ENCODE assay signal across 15 cellular contexts in genomic region chr17:47295037-47295873, GRCh38. TPM values are rescaled to one million over a fixed set of nuclear protein-coding genes. Genes with fewer than 3 reads are reported as not detected.
DNase-seq lines count a peak whose midpoint lies in the region; ATAC-seq, FAIRE-seq and TF ChIP-seq lines count a peak whose summit lies in the region.
"Had no signal": no experiment of that assay in that cellular context is flagged by ENCODE, and none has a peak within 500 bp of the region (broad histone marks: within the 10 kb centered on the region; RNA-seq: fewer than 3 reads in every experiment).

No MANE protein-coding gene starts in this region.

- H3K18ac ChIP-seq in neuronal stem cell (ENCODE audit: low read length), result peak overlapping the region; percentile 95

- POLR2A ChIA-PET in endothelial cell of umbilical vein (lab: Charles Lee), result interaction anchor here (0.8 to 1.2 kb wide), 2 partner anchors 17 to 22 kb away, joined by 4 to 5 read pairs; no protein-coding TSS in a partner anchor
- POLR2A ChIA-PET in CD4-positive, alpha-beta memory T cell (lab: Charles Lee; ENCODE audit: partially characterized antibody), result no interaction called here

- no peak overlapping the region for H3K9ac ChIP-seq in endothelial cell of umbilical vein (replicated peaks; ENCODE audit: extremely low read depth, insufficient read depth, low read length)
- H3K9ac ChIP-seq in neuronal stem cell (ENCODE audit: low read depth, low read length, poor library complexity), result peak overlapping the region; percentile 74

- peak overlapping the region; percentile 75 for H3K27ac ChIP-seq in endothelial cell of umbilical vein (ENCODE audit: insufficient read depth, low read depth, low read length)
- H3K27ac ChIP-seq in neuronal stem cell (replicated peaks; ENCODE audit: low read length), result peak overlapping the region; percentile 61
- peak overlapping the region in 3 of 4 donors; percentile 36 to 81 (median 80) for H3K27ac ChIP-seq in tibial nerve
- no peak overlapping the region for H3K27ac ChIP-seq in CD4-positive, alpha-beta memory T cell (ENCODE audit: low read depth, low read length)
- H3K27ac ChIP-seq: A549 had no signal

- H2BK12ac ChIP-seq in neuronal stem cell (ENCODE audit: low read length), result no peak overlapping the region

- H3K4me1 Mint-ChIP-seq in CD4-positive, alpha-beta memory T cell, result no peaks in the 10 kb centered on the region
- H3K4me1 Mint-ChIP-seq: activated naive CD8-positive, alpha-beta T cell treated with anti-CD3 and anti-CD28 coated beads, Interleukin-2, amount 10 ng/mL, durations not matched to agents 7 days and 5 days had no signal

- DNase-seq in left cardiac atrium (peak; percentile 43), left ventricle myocardium superior (no peak), endothelial cell of umbilical vein (ENCODE audit: low read depth, low spot score) (no peak), neuronal stem cell (ENCODE audit: low spot score) (peak; percentile 23), tibial nerve (ENCODE audit: low spot score in 2 of 2) (peak in 1 of 2 donors; percentile 54), activated gamma-delta T cell treated with Interleukin-2 at 50 U/mL for 16 hours (no peak), ureter (ENCODE audit: low spot score) (no peak)
- no peak for DNase-seq in CD4-positive, alpha-beta memory T cell
- DNase-seq: activated naive CD8-positive, alpha-beta T cell treated with anti-CD3 and anti-CD28 coated beads, Interleukin-2, amount 10 ng/mL, durations not matched to agents 7 days and 5 days; NCI-H1930; retina; stimulated activated CD4-positive, alpha-beta T cell treated with anti-CD3 and anti-CD28 coated beads, Interleukin-2, amount 100 ng/mL, for 48 hours had no signal

- WGBS in neuronal stem cell (ENCODE audit: extremely low coverage in 2 of 2, insufficient read length in 2 of 2, insufficient replicate concordance in 1 of 2), 2 donors, result no CpG with 5 or more reads among the region's 14 CpGs
- WGBS in tibial nerve, 2 donors, result 36 to 45% methylated on average over 11 to 14 of the region's 14 CpGs

- TF ChIP-seq POLR2A in endothelial cell of umbilical vein (IDR thresholded peaks at IDR 0.05; ENCODE audit: low read depth, low read length), result no peak
- no peak for TF ChIP-seq POLR2A in tibial nerve (IDR thresholded peaks at IDR 0.05)

- peak in 1 of 2 donors; percentile 38 for TF ChIP-seq EP300 in tibial nerve (IDR thresholded peaks at IDR 0.05)

- TF ChIP-seq CTCF in endothelial cell of umbilical vein (IDR thresholded peaks at IDR 0.05; ENCODE audit: extremely low read depth in 1 of 2, insufficient read depth in 1 of 2, low read depth in 1 of 2, low read length in 2 of 2), result no peak
- TF ChIP-seq CTCF in tibial nerve (IDR thresholded peaks at IDR 0.05), result no peak

- H3K9me3 ChIP-seq in endothelial cell of umbilical vein (replicated peaks; ENCODE audit: control insufficient read depth, insufficient read depth, low read length) (no peaks in the 10 kb centered on the region), neuronal stem cell (replicated peaks in 1 of 2; ENCODE audit: control insufficient read depth in 2 of 2, insufficient read depth in 1 of 2, low read depth in 1 of 2, low read length in 2 of 2) (no peaks in the 10 kb centered on the region), tibial nerve (no peaks in the 10 kb centered on the region)
- H3K9me3 ChIP-seq in CD4-positive, alpha-beta memory T cell (ENCODE audit: control insufficient read depth in 1 of 2, low read length in 2 of 2), result no peaks in the 10 kb centered on the region
- H3K9me3 ChIP-seq: A549, HAP-1 had no signal

- H3K4me2 ChIP-seq in endothelial cell of umbilical vein (ENCODE audit: insufficient read depth, low read length) (no peak overlapping the region), neuronal stem cell (ENCODE audit: insufficient read depth, low read length, poor library complexity, severe bottlenecking) (no peak overlapping the region)
- H3K4me2 ChIP-seq: A549 had no signal

- CTCF ChIA-PET in endothelial cell of umbilical vein (lab: Charles Lee), result interaction anchor here (1.0 to 1.7 kb wide), 3 partner anchors 10 to 20 kb away, joined by 3 to 6 read pairs (median 4); no protein-coding TSS in a partner anchor
- CTCF ChIA-PET in CD4-positive, alpha-beta memory T cell (lab: Charles Lee; ENCODE audit: partially characterized antibody), result no interaction called here

- H3K4ac ChIP-seq in neuronal stem cell (ENCODE audit: low read length), result no peak overlapping the region

- no peak overlapping the region for H3K4me3 Mint-ChIP-seq in CD4-positive, alpha-beta memory T cell
- H3K4me3 Mint-ChIP-seq: activated naive CD8-positive, alpha-beta T cell treated with anti-CD3 and anti-CD28 coated beads, Interleukin-2, amount 10 ng/mL, durations not matched to agents 7 days and 5 days; T-helper 1 cell treated with Interleukin-12 subunit alpha and Interleukin-12 subunit beta and Interleukin-4 antibody, amounts not matched to agents 30 μg/mL and 1 μg/mL, for 36 hours had no signal

- H2BK5ac ChIP-seq in neuronal stem cell (ENCODE audit: low read length), result peak overlapping the region; percentile 1

- no peaks in the 10 kb centered on the region for H3K27me3 Mint-ChIP-seq in CD4-positive, alpha-beta memory T cell

- no peak for FAIRE-seq in endothelial cell of umbilical vein (lab: Jason Lieb, UNC)
- FAIRE-seq: A549 had no signal

- H2AK5ac ChIP-seq in neuronal stem cell (ENCODE audit: low read depth, low read length), result no peak overlapping the region

- H3K36me3 ChIP-seq in endothelial cell of umbilical vein (ENCODE audit: control insufficient read depth in 2 of 2, extremely low read depth in 1 of 2, insufficient read depth in 2 of 2, low read length in 2 of 2) (peaks cover 0 to 29% of the 10 kb centered on the region in 2 experiments), neuronal stem cell (replicated peaks in 1 of 2; ENCODE audit: control insufficient read depth in 2 of 2, insufficient read depth in 2 of 2, low read length in 2 of 2) (no peaks in the 10 kb centered on the region), tibial nerve (peaks cover 0 to 33% (median 0%) of the 10 kb centered on the region in 3 donors)
- H3K36me3 ChIP-seq in CD4-positive, alpha-beta memory T cell (ENCODE audit: insufficient read depth, low read length), result no peaks in the 10 kb centered on the region
- H3K36me3 ChIP-seq: HAP-1 had no signal

- H3K79me2 ChIP-seq in endothelial cell of umbilical vein (ENCODE audit: control insufficient read depth, insufficient read depth, low read length), result no peaks in the 10 kb centered on the region

- intact Hi-C loops in left cardiac atrium (cut with DNase I), result no loop called here
- intact Hi-C loops in left ventricle myocardium superior (cut with micrococcal nuclease), result no loop called here
- intact Hi-C loops in endothelial cell of umbilical vein (cut with micrococcal nuclease), result no loop called here
- intact Hi-C loops in CD4-positive, alpha-beta memory T cell (cut with micrococcal nuclease), result no loop called here

- H3K9me1 ChIP-seq in endothelial cell of umbilical vein (replicated peaks; ENCODE audit: control insufficient read depth, extremely low read depth, insufficient read depth, low read length), result no peaks in the 10 kb centered on the region

- no peaks in the 10 kb centered on the region for H3K36me3 Mint-ChIP-seq in CD4-positive, alpha-beta memory T cell
- H3K36me3 Mint-ChIP-seq: activated naive CD8-positive, alpha-beta T cell treated with anti-CD3 and anti-CD28 coated beads, Interleukin-2, amount 10 ng/mL, durations not matched to agents 7 days and 5 days had no signal

- H2BK120ac ChIP-seq in neuronal stem cell (ENCODE audit: low read depth, low read length), result no peak overlapping the region

- no peak overlapping the region for H4K91ac ChIP-seq in neuronal stem cell (ENCODE audit: low read depth, low read length, poor library complexity)

- dilution Hi-C loops in endothelial cell of umbilical vein (cut with MboI; ENCODE audit: extremely low pct_ligation_motif_present, low sequenced_read_pairs), result no loop called here

- H3K27me3 ChIP-seq in endothelial cell of umbilical vein (ENCODE audit: control insufficient read depth in 2 of 2, insufficient read depth in 2 of 2, low read length in 2 of 2) (no peaks in the 10 kb centered on the region), neuronal stem cell (ENCODE audit: control insufficient read depth in 3 of 3, insufficient read depth in 3 of 3, low read depth in 1 of 3, low read length in 3 of 3) (no peaks in the 10 kb centered on the region), tibial nerve (no peaks in the 10 kb centered on the region)
- no peaks in the 10 kb centered on the region for H3K27me3 ChIP-seq in CD4-positive, alpha-beta memory T cell (ENCODE audit: insufficient read depth, low read length)

- H3K23ac ChIP-seq in neuronal stem cell (ENCODE audit: low read depth, low read length, poor library complexity), result no peak overlapping the region

- no peak overlapping the region for H3K27ac Mint-ChIP-seq in CD4-positive, alpha-beta memory T cell
- H3K27ac Mint-ChIP-seq: activated naive CD8-positive, alpha-beta T cell treated with anti-CD3 and anti-CD28 coated beads, Interleukin-2, amount 10 ng/mL, durations not matched to agents 7 days and 5 days; T-helper 1 cell treated with Interleukin-12 subunit alpha and Interleukin-12 subunit beta and Interleukin-4 antibody, amounts not matched to agents 30 μg/mL and 1 μg/mL, for 36 hours had no signal

- no peaks in the 10 kb centered on the region for H4K20me1 ChIP-seq in endothelial cell of umbilical vein (replicated peaks; ENCODE audit: control insufficient read depth, extremely low read depth, insufficient read depth, low read length)

- H3K79me1 ChIP-seq in neuronal stem cell (ENCODE audit: low read depth, low read length), result no peaks in the 10 kb centered on the region

- H2BK15ac ChIP-seq in neuronal stem cell (ENCODE audit: low read length), result peak overlapping the region; percentile 7

- BruUV-seq in endothelial cell of umbilical vein (replicated peaks; lab: Mats Ljungman, UMichigan), result no TSS peak

- H3K4me3 ChIP-seq in endothelial cell of umbilical vein (replicated peaks in 1 of 3; ENCODE audit: insufficient read depth in 1 of 3, low read depth in 1 of 3, low read length in 3 of 3) (no peak overlapping the region), neuronal stem cell (ENCODE audit: low read length in 2 of 2) (no peak overlapping the region), tibial nerve (no peak overlapping the region)
- H3K4me3 ChIP-seq in CD4-positive, alpha-beta memory T cell (ENCODE audit: low read length in 2 of 2), result no peak overlapping the region
- H3K4me3 ChIP-seq: A549, HAP-1 had no signal

- no peak overlapping the region for H4K8ac ChIP-seq in neuronal stem cell (ENCODE audit: low read depth, low read length)

- no peaks in the 10 kb centered on the region for H3K9me3 Mint-ChIP-seq in CD4-positive, alpha-beta memory T cell
- H3K9me3 Mint-ChIP-seq: activated naive CD8-positive, alpha-beta T cell treated with anti-CD3 and anti-CD28 coated beads, Interleukin-2, amount 10 ng/mL, durations not matched to agents 7 days and 5 days; T-helper 1 cell treated with Interleukin-12 subunit alpha and Interleukin-12 subunit beta and Interleukin-4 antibody, amounts not matched to agents 30 μg/mL and 1 μg/mL, for 36 hours had no signal

- H3K14ac ChIP-seq in neuronal stem cell (ENCODE audit: low read length), result no peak overlapping the region

- H2AFZ ChIP-seq in endothelial cell of umbilical vein (ENCODE audit: low read depth, low read length) (no peak overlapping the region), neuronal stem cell (ENCODE audit: low read length) (peak overlapping the region; percentile 27)

- H3K4me1 ChIP-seq in endothelial cell of umbilical vein (ENCODE audit: control insufficient read depth, extremely low read depth, insufficient read depth, low read length), result peaks cover 15% of the 10 kb centered on the region
- H3K4me1 ChIP-seq in neuronal stem cell (ENCODE audit: control insufficient read depth in 2 of 2, insufficient read depth in 1 of 2, low read depth in 1 of 2, low read length in 2 of 2), result peaks cover 17% of the 10 kb centered on the region in 2 donors
- H3K4me1 ChIP-seq in tibial nerve, result peaks cover 0 to 52% (median 21%) of the 10 kb centered on the region in 4 donors
- no peaks in the 10 kb centered on the region for H3K4me1 ChIP-seq in CD4-positive, alpha-beta memory T cell (ENCODE audit: insufficient read depth, low read length)
- H3K4me1 ChIP-seq: A549, HAP-1 had no signal

- ATAC-seq in left cardiac atrium (peak; percentile 21 to 45), left ventricle myocardium superior (no peak)
- ATAC-seq: A549 had no signal

RNA-seq across cellular contexts. Expression of gene EFCAB13, which starts 28.5 kb away (rescaled TPM):
- 1 to 10 TPM; 5.7 to 6.8 TPM for total RNA-seq in left cardiac atrium
- total RNA-seq in left ventricle myocardium superior, result 2.4 TPM
- total RNA-seq in endothelial cell of umbilical vein, result 8.3 and 12.9 TPM in 2 replicates
- 0.59 and 0.86 TPM in 2 replicates for polyA plus RNA-seq in endothelial cell of umbilical vein
- 0.57 and 0.65 TPM in 2 replicates for polyA plus RNA-seq in endothelial cell of umbilical vein (2011; cell fraction: cytosol; rRNA removed)
- polyA plus RNA-seq in endothelial cell of umbilical vein (2011; cell fraction: nucleus; rRNA removed), result 11.4 and 12.8 TPM in 2 replicates
- 3.4 and 3.6 TPM in 2 replicates for polyA plus RNA-seq in endothelial cell of umbilical vein (2012)
- polyA minus RNA-seq in endothelial cell of umbilical vein, result 2.1 and 3.2 TPM in 2 replicates
- not detected for polyA minus RNA-seq in endothelial cell of umbilical vein (2011; cell fraction: cytosol; rRNA and poly(A)+ RNA removed)
- 17.6 and 23.9 TPM in 2 replicates for polyA minus RNA-seq in endothelial cell of umbilical vein (2011; cell fraction: nucleus; rRNA and poly(A)+ RNA removed)
- polyA plus RNA-seq in neuronal stem cell (2013, experiment 1 of 2), result 1.0 TPM
- 0.98 TPM for polyA plus RNA-seq in neuronal stem cell (2013, experiment 2 of 2)
- 10 to 100 TPM in 2 of 4 donors, 1 to 10 TPM in 2; 6.5 to 15.1 (median 10.2) TPM for total RNA-seq in tibial nerve
- total RNA-seq in ureter, result 15.4 TPM
- 10 to 100 TPM; 18.7 to 22.3 TPM for total RNA-seq in CD4-positive, alpha-beta memory T cell
- 1 to 10 TPM in 1 of 2 donors, under 1 TPM in 1; 0.68 to 3.5 TPM for polyA plus RNA-seq in CD4-positive, alpha-beta memory T cell

RNA-seq across cellular contexts. Expression of gene ITGB3, which starts 41.6 kb away (rescaled TPM):
- total RNA-seq in left cardiac atrium (10 to 100 TPM in 1 of 2 donors, 1 to 10 TPM in 1; 5.9 to 19.5 TPM), left ventricle myocardium superior (3.2 TPM), endothelial cell of umbilical vein (49.9 and 60.0 TPM in 2 replicates), tibial nerve (10 to 100 TPM; 17.5 to 26.7 (median 22.1) TPM), ureter (13.2 TPM)
- polyA plus RNA-seq in endothelial cell of umbilical vein, result 50.2 and 55.8 TPM in 2 replicates
- 44.2 and 44.7 TPM in 2 replicates for polyA plus RNA-seq in endothelial cell of umbilical vein (2011; cell fraction: cytosol; rRNA removed)
- polyA plus RNA-seq in endothelial cell of umbilical vein (2011; cell fraction: nucleus; rRNA removed), result 57.4 and 59.9 TPM in 2 replicates
- 104 and 109 TPM in 2 replicates for polyA plus RNA-seq in endothelial cell of umbilical vein (2012)
- 166 and 198 TPM in 2 replicates for polyA minus RNA-seq in endothelial cell of umbilical vein
- not detected for polyA minus RNA-seq in endothelial cell of umbilical vein (2011; cell fraction: cytosol; rRNA and poly(A)+ RNA removed)
- polyA minus RNA-seq in endothelial cell of umbilical vein (2011; cell fraction: nucleus; rRNA and poly(A)+ RNA removed), result 57.6 and 72.7 TPM in 2 replicates
- 0.01 TPM for polyA plus RNA-seq in neuronal stem cell (2013, experiment 1 of 2)
- polyA plus RNA-seq in neuronal stem cell (2013, experiment 2 of 2), result 0.01 TPM
- not detected for total RNA-seq in CD4-positive, alpha-beta memory T cell
- polyA plus RNA-seq in CD4-positive, alpha-beta memory T cell, result not detected

Comparison
In these comparisons a context has a peak if more than half of its experiments do, and no peak if none do; other contexts are left out.
1. DNase-seq: peak in left cardiac atrium (single experiment) and neuronal stem cell (single experiment); none in left ventricle myocardium superior (single experiment), endothelial cell of umbilical vein (single experiment), activated gamma-delta T cell treated with Interleukin-2 at 50 U/mL for 16 hours (single experiment), ureter (single experiment) and CD4-positive, alpha-beta memory T cell (0 of 5).